In the genomic region with DNA sequence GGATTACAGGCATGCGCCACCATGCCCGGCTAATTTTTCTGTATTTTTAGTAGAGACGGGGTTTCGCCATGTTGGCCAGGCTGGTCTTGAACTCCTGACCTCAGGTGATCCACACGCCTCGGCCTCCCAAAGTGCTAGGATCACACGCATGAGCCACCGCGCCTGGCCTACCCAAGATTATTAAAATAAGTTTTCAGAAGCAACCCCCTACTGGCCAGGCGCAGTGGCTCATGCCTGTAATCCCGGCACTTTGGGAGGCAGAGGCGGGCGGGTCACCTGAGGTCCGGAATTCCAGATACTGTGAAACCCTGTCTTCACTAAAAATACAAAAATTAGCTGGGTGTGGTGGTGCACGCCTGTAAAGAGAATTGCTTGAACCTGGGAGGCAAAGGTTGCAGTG, we compare ENCODE assay signal across 10 cellular contexts. TPM values are rescaled to one million over a fixed set of nuclear protein-coding genes. Genes with fewer than 3 reads are reported as not detected.
"Had no signal": no experiment of that assay in that cellular context is flagged by ENCODE, and none has a peak within 500 bp of the region (broad histone marks: within the 10 kb centered on the region; RNA-seq: fewer than 3 reads in every experiment).

No MANE protein-coding gene starts in this region.

RNA-seq across cellular contexts. Expression of a gene that starts 31.1 kb away (rescaled TPM):
- total RNA-seq: dermis blood vessel endothelial cell, endothelial cell of umbilical vein, lung microvascular endothelial cell, pulmonary artery endothelial cell, thoracic aorta had no signal
- polyA plus RNA-seq: endothelial cell of umbilical vein had no signal

RNA-seq across cellular contexts. Expression of a gene that starts 56.3 kb away (rescaled TPM):
- total RNA-seq: dermis blood vessel endothelial cell, endothelial cell of umbilical vein, gastroesophageal sphincter, lung microvascular endothelial cell, omental fat pad, pulmonary artery endothelial cell, skeletal muscle tissue, stomach, thoracic aorta, urinary bladder had no signal
- polyA plus RNA-seq: endothelial cell of umbilical vein, urinary bladder had no signal
